ENCODE assay signal across 11 cellular contexts in the genomic region with DNA sequence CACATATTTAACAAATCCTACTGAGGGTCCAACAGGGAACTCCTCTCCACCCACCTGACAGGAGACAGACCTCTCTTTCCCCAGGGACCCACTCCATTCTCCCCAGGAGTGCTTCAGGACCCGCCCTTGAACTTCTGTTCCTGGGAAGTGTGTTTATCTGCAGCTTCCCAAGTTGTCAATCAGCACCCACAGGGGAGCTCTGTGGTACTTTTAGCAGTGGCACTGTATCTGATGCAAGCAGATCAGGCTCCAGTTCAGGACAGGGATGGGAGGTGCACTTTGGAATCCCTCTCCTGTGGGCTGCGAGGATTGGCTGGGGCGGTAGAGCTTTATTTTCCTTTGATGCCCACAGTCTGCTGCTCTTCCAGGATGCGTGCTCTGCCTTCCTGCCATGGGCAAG. TPM values are rescaled to one million over a fixed set of nuclear protein-coding genes. Genes with fewer than 3 reads are reported as not detected.
A peak's percentile ranks its signal among the peaks of the same experiment; 100 is the strongest.
DNase-seq lines count a peak whose midpoint lies in the region; ATAC-seq and TF ChIP-seq lines count a peak whose summit lies in the region.
"Had no signal": no experiment of that assay in that cellular context is flagged by ENCODE, and none has a peak within 500 bp of the region (broad histone marks: within the 10 kb centered on the region; RNA-seq: fewer than 3 reads in every experiment).

No MANE protein-coding gene starts in this region.

- ATAC-seq in CD8-positive, alpha-beta T cell, result no peak
- ATAC-seq in naive thymus-derived CD8-positive, alpha-beta T cell, result no peak
- no peak for ATAC-seq in HG02623 (IDR thresholded peaks at IDR 0.05; ENCODE audit: unreplicated experiment)
- ATAC-seq: pancreas had no signal

- CTCF ChIA-PET in CD8-positive, alpha-beta T cell (lab: Charles Lee), result interaction anchor here (0.6 to 2.7 kb wide), 4 partner anchors 9 to 263 kb away, joined by 3 to 19 read pairs (median 6); a partner anchor contains a TSS

- no peak overlapping the region for H3K4me3 ChIP-seq in CD8-positive, alpha-beta T cell (ENCODE audit: low read depth, low read length)
- H3K4me3 ChIP-seq: left lung, pancreas had no signal

- H3K27me3 Mint-ChIP-seq in CD8-positive, alpha-beta T cell (ENCODE audit: low read depth), result no peaks in the 10 kb centered on the region
- H3K27me3 Mint-ChIP-seq in HFFc6 (ENCODE audit: insufficient read depth), result peaks cover 1% of the 10 kb centered on the region; the same call in 1 of the 2 replicates
- H3K27me3 Mint-ChIP-seq in activated naive CD8-positive, alpha-beta T cell treated with anti-CD3 and anti-CD28 coated beads for 36 hours, result no peaks in the 10 kb centered on the region
- no peaks in the 10 kb centered on the region for H3K27me3 Mint-ChIP-seq in naive thymus-derived CD8-positive, alpha-beta T cell

- no peaks in the 10 kb centered on the region for H3K27me3 ChIP-seq in CD8-positive, alpha-beta T cell (ENCODE audit: insufficient read depth, low read length)
- H3K27me3 ChIP-seq: left lung, pancreas had no signal

- TF ChIP-seq CTCF in CD8-positive, alpha-beta T cell (IDR thresholded peaks at IDR 0.05), result no peak
- TF ChIP-seq CTCF in HFFc6 (IDR thresholded peaks at IDR 0.05), result no peak

- peak overlapping the region; percentile 94 for H3K27ac Mint-ChIP-seq in CD8-positive, alpha-beta T cell
- H3K27ac Mint-ChIP-seq in HFFc6, result peak overlapping the region; percentile 92
- H3K27ac Mint-ChIP-seq in activated naive CD8-positive, alpha-beta T cell treated with anti-CD3 and anti-CD28 coated beads for 36 hours, result peak overlapping the region; percentile 13
- peak overlapping the region in 9 of 10 donors; percentile 88 to 96 (median 95) for H3K27ac Mint-ChIP-seq in naive thymus-derived CD8-positive, alpha-beta T cell

- no peak for DNase-seq in CD8-positive, alpha-beta T cell
- DNase-seq in HFFc6 (no peak), inferior parietal cortex (ENCODE audit: extremely low spot score) (no peak)
- no peak for DNase-seq in activated naive CD8-positive, alpha-beta T cell treated with anti-CD3 and anti-CD28 coated beads for 36 hours
- no peak for DNase-seq in naive thymus-derived CD8-positive, alpha-beta T cell
- DNase-seq in central memory CD4-positive, alpha-beta T cell, result no peak
- DNase-seq: activated CD8-positive, alpha-beta memory T cell treated with anti-CD3 and anti-CD28 coated beads for 24 hours; left lung; NCI-H187 treated with DMSO at 0.1 percent for 48 hours; pancreas had no signal

- H3K9me3 Mint-ChIP-seq in CD8-positive, alpha-beta T cell, result no peaks in the 10 kb centered on the region
- no peaks in the 10 kb centered on the region for H3K9me3 Mint-ChIP-seq in HFFc6
- H3K9me3 Mint-ChIP-seq in activated naive CD8-positive, alpha-beta T cell treated with anti-CD3 and anti-CD28 coated beads for 36 hours, result no peaks in the 10 kb centered on the region
- H3K9me3 Mint-ChIP-seq in naive thymus-derived CD8-positive, alpha-beta T cell, result no peaks in the 10 kb centered on the region

- intact Hi-C loops in CD8-positive, alpha-beta T cell (cut with DNase I, micrococcal nuclease), result loop anchor here (2.0 to 10.0 kb wide), 6 partner anchors 22 to 746 kb away; a partner anchor contains a TSS

- peaks cover 69% of the 10 kb centered on the region for H3K4me1 ChIP-seq in CD8-positive, alpha-beta T cell (ENCODE audit: insufficient read depth, low read length)

- H3K36me3 Mint-ChIP-seq in CD8-positive, alpha-beta T cell, result peaks cover 23% of the 10 kb centered on the region
- H3K36me3 Mint-ChIP-seq in HFFc6 (ENCODE audit: low read depth), result peaks cover 45% of the 10 kb centered on the region
- H3K36me3 Mint-ChIP-seq in activated naive CD8-positive, alpha-beta T cell treated with anti-CD3 and anti-CD28 coated beads for 36 hours, result peaks cover 14% of the 10 kb centered on the region
- peaks cover 0 to 15% (median 0%) of the 10 kb centered on the region in 3 donors for H3K36me3 Mint-ChIP-seq in naive thymus-derived CD8-positive, alpha-beta T cell

- H3K4me1 Mint-ChIP-seq in CD8-positive, alpha-beta T cell (ENCODE audit: low read depth), result peaks cover 69% of the 10 kb centered on the region
- H3K4me1 Mint-ChIP-seq in HFFc6 (ENCODE audit: low read depth), result peaks cover 77% of the 10 kb centered on the region
- peaks cover 57% of the 10 kb centered on the region for H3K4me1 Mint-ChIP-seq in activated naive CD8-positive, alpha-beta T cell treated with anti-CD3 and anti-CD28 coated beads for 36 hours
- H3K4me1 Mint-ChIP-seq in naive thymus-derived CD8-positive, alpha-beta T cell, result peaks cover 44 to 95% (median 86%) of the 10 kb centered on the region in 4 donors

- no peak overlapping the region for H3K4me3 Mint-ChIP-seq in CD8-positive, alpha-beta T cell
- H3K4me3 Mint-ChIP-seq in HFFc6, result peak overlapping the region; percentile 73
- H3K4me3 Mint-ChIP-seq in activated naive CD8-positive, alpha-beta T cell treated with anti-CD3 and anti-CD28 coated beads for 36 hours, result no peak overlapping the region
- peak overlapping the region in 5 of 10 donors; percentile 12 to 74 (median 52) for H3K4me3 Mint-ChIP-seq in naive thymus-derived CD8-positive, alpha-beta T cell

- POLR2A ChIA-PET in CD8-positive, alpha-beta T cell (lab: Charles Lee), result interaction anchor here (0.7 kb wide), 1 partner anchor 174 kb away, joined by 3 read pairs; no protein-coding TSS in a partner anchor
- POLR2A ChIA-PET in naive thymus-derived CD8-positive, alpha-beta T cell (lab: Charles Lee), result interaction anchor here (1.2 to 8.3 kb wide), 2 partner anchors 8 to 22 kb away, joined by 4 to 66 read pairs; a partner anchor contains a TSS

- no peaks in the 10 kb centered on the region for H3K9me3 ChIP-seq in CD8-positive, alpha-beta T cell (ENCODE audit: low read length)
- H3K9me3 ChIP-seq: left lung, pancreas had no signal

- no peaks in the 10 kb centered on the region for H3K36me3 ChIP-seq in CD8-positive, alpha-beta T cell (ENCODE audit: insufficient read depth, low read length)
- H3K36me3 ChIP-seq: left lung, pancreas had no signal

- no peak overlapping the region for H3K27ac ChIP-seq in CD8-positive, alpha-beta T cell (ENCODE audit: low read depth, low read length)
- H3K27ac ChIP-seq: pancreas had no signal

RNA-seq across cellular contexts. Expression of a gene that starts 8.7 kb away (rescaled TPM):
- 10 to 100 TPM; 27.1 to 29.0 TPM for total RNA-seq in CD8-positive, alpha-beta T cell
- 100 to 1,000 TPM; 129 to 161 (median 157) TPM for total RNA-seq in HFFc6 (2021; fragmentation: NEBNext Ultra II Directional; extraction: Animal tissue kit (Norgen Biotek cat#: 25700))
- total RNA-seq in activated naive CD8-positive, alpha-beta T cell treated with anti-CD3 and anti-CD28 coated beads for 36 hours, result 10 to 100 TPM; 16.8 to 19.8 TPM
- 10 to 100 TPM; 46.7 to 51.1 TPM for total RNA-seq in naive thymus-derived CD8-positive, alpha-beta T cell
- 10 to 100 TPM in 1 of 3 donors, 1 to 10 TPM in 2; 6.9 to 15.8 (median 9.1) TPM for polyA plus RNA-seq in naive thymus-derived CD8-positive, alpha-beta T cell

Comparison
In these comparisons a context has a peak if more than half of its experiments do, and no peak if none do; other contexts are left out.
1. H3K27ac Mint-ChIP-seq: peak in every context shown above with its lines; median percentile 95 in naive thymus-derived CD8-positive, alpha-beta T cell; 94 in CD8-positive, alpha-beta T cell; 92 in HFFc6; 13 in activated naive CD8-positive, alpha-beta T cell treated with anti-CD3 and anti-CD28 coated beads for 36 hours.